In genomic region chr4:158155656-158156356, GRCh38 we compare ENCODE assay signal across 23 cellular contexts. TPM values are rescaled to one million over a fixed set of nuclear protein-coding genes. Genes with fewer than 3 reads are reported as not detected.
A peak's percentile ranks its signal among the peaks of the same experiment; 100 is the strongest.
DNase-seq lines count a peak whose midpoint lies in the region; ATAC-seq and TF ChIP-seq lines count a peak whose summit lies in the region.
"Had no signal": no experiment of that assay in that cellular context is flagged by ENCODE, and none has a peak within 500 bp of the region (broad histone marks: within the 10 kb centered on the region; RNA-seq: fewer than 3 reads in every experiment).

No MANE protein-coding gene starts in this region.

- TF ChIP-seq EP300 in transverse colon (IDR thresholded peaks at IDR 0.05; ENCODE audit: low read depth), result no peak

- in situ Hi-C loops in transverse colon (cut with MboI; ENCODE audit: low pct_ligation_motif_present in 1 of 4, low pct_unique_long_range_greater_than_20kb in 1 of 4, low sequenced_read_pairs in 3 of 4), result loop anchor here in 1 of 4 donors (25.0 kb wide), 1 partner anchor 169 kb away; no protein-coding TSS in a partner anchor

- H3K9me3 ChIP-seq in transverse colon, result no peaks in the 10 kb centered on the region

- peaks cover 0 to 39% (median 24%) of the 10 kb centered on the region in 4 donors for H3K4me1 ChIP-seq in transverse colon

- TF ChIP-seq POLR2A in transverse colon (IDR thresholded peaks at IDR 0.05), result no peak

- no peaks in the 10 kb centered on the region for H3K27me3 ChIP-seq in transverse colon

- 36 to 46% methylated on average over 5 to 8 of the region's 8 CpGs for WGBS in transverse colon (ENCODE audit: low coverage in 1 of 2), 2 donors

- no peaks in the 10 kb centered on the region for H3K36me3 ChIP-seq in transverse colon

- peak; percentile 99 for ATAC-seq in left colon
- ATAC-seq in GM21786 (IDR thresholded peaks at IDR 0.05; ENCODE audit: unreplicated experiment), result no peak
- ATAC-seq in GM21447 (IDR thresholded peaks at IDR 0.05; ENCODE audit: unreplicated experiment), result no peak
- ATAC-seq: stimulated activated naive CD8-positive, alpha-beta T cell treated with anti-CD3 and anti-CD28 coated beads, Interleukin-15, amount 100 ng/mL, for 72 hours had no signal

- peak overlapping the region; percentile 57 for H3K27ac ChIP-seq in VCaP
- peak overlapping the region in 3 of 4 donors; percentile 27 to 52 (median 40) for H3K27ac ChIP-seq in transverse colon

- H3K4me3 ChIP-seq in transverse colon, result no peak overlapping the region

- DNase-seq in DMS53 (lab: John Stamatoyannopoulos, UW) (peak; percentile 3), DMS53 treated with DMSO at 0.1 percent for 48 hours (lab: John Stamatoyannopoulos, UW; ENCODE audit: unreplicated experiment) (no peak), left colon (peak; percentile 34 to 39), transverse colon (peak; percentile 42), iPS-NIHi11 (ENCODE audit: low spot score) (no peak)
- DNase-seq: activated CD8-positive, alpha-beta memory T cell treated with anti-CD3 and anti-CD28 coated beads for 24 hours; activated naive CD4-positive, alpha-beta T cell; activated T-cell treated with anti-CD3 and anti-CD28 coated beads, Interleukin-2, amount 50 U/mL, for 24 hours; amniotic stem cell; COR-L47; foreskin fibroblast; H9; hypothalamus; NCI-H1092 treated with DMSO at 0.1 percent for 48 hours; NCI-H774; OCI-M1; Right ventricle myocardium superior; stimulated activated CD4-positive, alpha-beta T cell treated with anti-CD3 and anti-CD28 coated beads, Interleukin-12 subunit alpha, Interleukin-12 subunit beta, amount 100 ng/mL, for 4 hours; stimulated activated naive CD8-positive, alpha-beta T cell treated with anti-CD3 and anti-CD28 coated beads, Interleukin-15, amount 100 ng/mL, for 72 hours; trophoblast cell had no signal

- intact Hi-C loops in left colon (cut with DNase I, micrococcal nuclease) (no loop called here), transverse colon (cut with DNase I; ENCODE audit: low total_unique reads) (no loop called here)

- TF ChIP-seq CTCF in VCaP (conservative IDR thresholded peaks at IDR 0.05) (no peak), transverse colon (IDR thresholded peaks at IDR 0.05) (no peak)

RNA-seq across cellular contexts. Expression of gene GASK1B, which starts 17.0 kb away (rescaled TPM):
- 10 to 100 TPM in 1 of 2 donors, 1 to 10 TPM in 1; 7.8 to 19.6 TPM for total RNA-seq in left colon
- 10 to 100 TPM in 3 of 4 donors, 1 to 10 TPM in 1; 7.9 to 22.5 (median 14.1) TPM for total RNA-seq in transverse colon
- total RNA-seq: H9 had no signal

RNA-seq across cellular contexts. Expression of gene TMEM144, which starts 54.5 kb away (rescaled TPM):
- 10 to 100 TPM; 24.1 to 33.4 TPM for total RNA-seq in left colon
- total RNA-seq in transverse colon, result 10 to 100 TPM in 3 of 4 donors, 1 to 10 TPM in 1; 2.2 to 26.9 (median 21.2) TPM

Comparison
In these comparisons a context has a peak if more than half of its experiments do, and no peak if none do; other contexts are left out.
1. DNase-seq: peak in DMS53 (single experiment), left colon (2 of 2) and transverse colon (single experiment); none in DMS53 treated with DMSO at 0.1 percent for 48 hours (single experiment) and iPS-NIHi11 (single experiment).